In genomic region chr16:3999479-3999868, GRCh38 we compare ENCODE assay signal across 9 cellular contexts.
DNase-seq lines count a peak whose midpoint lies in the region; ATAC-seq, FAIRE-seq and TF ChIP-seq lines count a peak whose summit lies in the region.
"Had no signal": no experiment of that assay in that cellular context is flagged by ENCODE, and none has a peak within 500 bp of the region (broad histone marks: within the 10 kb centered on the region; RNA-seq: fewer than 3 reads in every experiment).

No MANE protein-coding gene starts in this region.

- intact Hi-C loops in K562 (cut with micrococcal nuclease) = no loop called here

- H2BK5ac ChIP-seq in H9 (ENCODE audit: insufficient read length, low read length) = no peak overlapping the region

- no TSS peak for BruUV-seq in K562 (replicated peaks; lab: Mats Ljungman, UMichigan)

- CTCF ChIA-PET in K562 (lab: Yijun Ruan, JAX; ENCODE audit: low intra/inter-chr PET ratio) = no interaction called here

- in situ Hi-C loops in K562 (cut with MboI) = no loop called here

- no peaks in the 10 kb centered on the region for H3F3A ChIP-seq in smooth muscle cell (ENCODE audit: low read depth)

- no peak for FAIRE-seq in K562 (lab: Jason Lieb, UNC)
- FAIRE-seq: TTC549 had no signal

- H3K4ac ChIP-seq in H9 (ENCODE audit: low read depth, low read length) = no peak overlapping the region

- no peak for TF ChIP-seq POLR2A in K562 (conservative IDR thresholded peaks at IDR 0.05)

- peaks cover 5% of the 10 kb centered on the region; the same call in 1 of the 2 replicates for H3K4me1 ChIP-seq in H9 (ENCODE audit: insufficient read depth, low read length)
- peaks cover 0 to 4% of the 10 kb centered on the region in 2 experiments; a peak in 3 of 5 replicates for H3K4me1 ChIP-seq in K562 (replicated peaks in 1 of 2; ENCODE audit: control insufficient read depth in 2 of 2, insufficient read depth in 2 of 2, low read length in 2 of 2)
- H3K4me1 ChIP-seq in smooth muscle cell (ENCODE audit: low read depth) = peaks cover 13% of the 10 kb centered on the region

- no peaks in the 10 kb centered on the region for H3K36me3 Mint-ChIP-seq in H9 (ENCODE audit: insufficient read depth in 1 of 3, low read depth in 3 of 3)

- H3K27ac Mint-ChIP-seq in H9 = peak overlapping the region in 2 of 3 experiments; percentile 49 to 58; a peak in 2 of 7 replicates

- H3K27ac ChIP-seq in H9 (ENCODE audit: insufficient read length, low read depth, low read length) = no peak overlapping the region
- no peak overlapping the region for H3K27ac ChIP-seq in K562 (ENCODE audit: extremely low read depth, low read depth, low read length)
- peak overlapping the region; percentile 59 for H3K27ac ChIP-seq in smooth muscle cell (ENCODE audit: low read depth)

- no peaks in the 10 kb centered on the region for H3K36me3 ChIP-seq in K562 (ENCODE audit: control insufficient read depth, insufficient read depth, low read length)
- H3K36me3 ChIP-seq in smooth muscle cell (ENCODE audit: low read depth) = no peaks in the 10 kb centered on the region

- H3K23ac ChIP-seq in H9 (ENCODE audit: insufficient read length, low read depth, low read length) = no peak overlapping the region

- no peak for TF ChIP-seq EP300 in K562 (IDR thresholded peaks at IDR 0.05; ENCODE audit: low read length)

- no peak for TF ChIP-seq RAD21 in K562 (CRISPR knock-in tag; conservative IDR thresholded peaks at IDR 0.05 in 1 of 2, IDR thresholded peaks at IDR 0.05 in 1 of 2)

- H3K79me2 ChIP-seq in H9 (ENCODE audit: insufficient read depth, low read length) (no peaks in the 10 kb centered on the region), K562 (ENCODE audit: control insufficient read depth, insufficient read depth, low read length) (no peaks in the 10 kb centered on the region), smooth muscle cell (ENCODE audit: low read depth) (no peaks in the 10 kb centered on the region)

- peaks cover 3% of the 10 kb centered on the region for H4K20me1 ChIP-seq in H9 (ENCODE audit: control insufficient read depth, insufficient read depth, insufficient read length)
- H4K20me1 ChIP-seq in K562 (replicated peaks; ENCODE audit: control insufficient read depth, insufficient read depth, low read length) = 0 out of 2 replicates have a peak, but pooled peaks cover 6% of the 10 kb centered on the region
- H4K20me1 ChIP-seq in smooth muscle cell (ENCODE audit: low read depth) = no peaks in the 10 kb centered on the region

- no peak for TF ChIP-seq CTCF in H9 (conservative IDR thresholded peaks at IDR 0.05)
- no peak for TF ChIP-seq CTCF in K562 (IDR thresholded peaks at IDR 0.05 in 2 of 3, conservative IDR thresholded peaks at IDR 0.05 in 1 of 3; ENCODE audit: insufficient read depth in 2 of 3, low read depth in 1 of 3, low read length in 3 of 3)
- TF ChIP-seq CTCF in smooth muscle cell (IDR thresholded peaks at IDR 0.05; ENCODE audit: borderline replicate concordance, insufficient read depth, poor library complexity, severe bottlenecking) = no peak

- POLR2A ChIA-PET in K562 (lab: Yijun Ruan, JAX) = interaction anchor here (1.4 kb wide), 1 partner anchor 9 kb away, joined by 4 read pairs; no protein-coding TSS in a partner anchor

- H3K9me1 ChIP-seq in K562 (ENCODE audit: control insufficient read depth, insufficient read depth, low read length) = no peaks in the 10 kb centered on the region

- no peaks in the 10 kb centered on the region for H3K23me2 ChIP-seq in H9 (ENCODE audit: insufficient read length, low read depth, low read length, poor library complexity, severe bottlenecking)

- no peak overlapping the region for H3K14ac ChIP-seq in H9 (ENCODE audit: insufficient read depth, low read length)

- DNase-seq in H9 = no peak
- DNase-seq in K562 (ENCODE audit: extremely low read depth in 1 of 4, low spot score in 3 of 4) = no peak
- peak; percentile 74 for DNase-seq in iris pigment epithelial cell (ENCODE audit: low read depth)
- peak; percentile 23 for DNase-seq in smooth muscle cell (lab: John Stamatoyannopoulos, UW; ENCODE audit: unreplicated experiment)
- no peak for DNase-seq in stimulated activated CD4-positive, alpha-beta T cell treated with anti-CD3 and anti-CD28 coated beads, Interleukin-2, amount 100 ng/mL, for 48 hours
- no peak for DNase-seq in DMS114 treated with DMSO at 0.1 percent for 48 hours (lab: John Stamatoyannopoulos, UW; ENCODE audit: unreplicated experiment)
- DNase-seq in SHP77 treated with DMSO at 0.1 percent for 48 hours (lab: John Stamatoyannopoulos, UW) = no peak
- DNase-seq: NCI-H1436 treated with DMSO at 0.1 percent for 48 hours had no signal

- H3K27me3 ChIP-seq in H9 (ENCODE audit: insufficient read depth, low read length) (no peaks in the 10 kb centered on the region), K562 (ENCODE audit: control insufficient read depth in 2 of 2, insufficient read depth in 2 of 2, low read length in 2 of 2) (peaks cover 30 to 56% of the 10 kb centered on the region in 2 experiments), smooth muscle cell (ENCODE audit: low read depth) (no peaks in the 10 kb centered on the region)

- H3K4me3 ChIP-seq in K562 (no peak overlapping the region), smooth muscle cell (no peak overlapping the region)

- no peak for ATAC-seq in K562

- H3K9ac ChIP-seq in H9 (ENCODE audit: extremely low read depth, insufficient read length, low read length) (no peak overlapping the region), K562 (ENCODE audit: insufficient read depth in 1 of 2, low read depth in 2 of 2, low read length in 2 of 2) (no peak overlapping the region; a peak in 1 of 4 replicates), smooth muscle cell (ENCODE audit: low read depth) (peak overlapping the region; percentile 13)

- H2AFZ ChIP-seq in H9 (ENCODE audit: low read length) (no peak overlapping the region), K562 (ENCODE audit: low read depth, low read length) (no peak overlapping the region), smooth muscle cell (ENCODE audit: low read depth) (no peak overlapping the region)

- H3K4me1 Mint-ChIP-seq in H9 = peaks cover 19 to 27% of the 10 kb centered on the region in 2 experiments

- H3K18ac ChIP-seq in H9 (ENCODE audit: insufficient read length, low read depth, low read length) = no peak overlapping the region

- H3T11ph ChIP-seq in H9 (ENCODE audit: low read length) = no peak overlapping the region

- H2AK5ac ChIP-seq in H9 (ENCODE audit: insufficient read length, low read length) = no peak overlapping the region

- H3K9me3 ChIP-seq in H9 (ENCODE audit: control insufficient read depth, low read depth, low read length) (no peaks in the 10 kb centered on the region), K562 (replicated peaks; ENCODE audit: control insufficient read depth, insufficient read depth, low read depth, low read length) (no peaks in the 10 kb centered on the region), smooth muscle cell (replicated peaks; ENCODE audit: low read depth) (no peaks in the 10 kb centered on the region)

- no CpG with 5 or more reads among the region's 8 CpGs for WGBS in H9 (ENCODE audit: extremely low coverage, insufficient read length, low lambda C conversion rate)
- WGBS in K562 (ENCODE audit: insufficient coverage, low coverage, missing lambda C conversion rate) = under 1% methylated on average over 8 of the region's 8 CpGs
- WGBS in smooth muscle cell (ENCODE audit: low lambda C conversion rate) = 39% methylated on average over 8 of the region's 8 CpGs

- no peaks in the 10 kb centered on the region for H3K79me1 ChIP-seq in H9 (ENCODE audit: insufficient read depth, low read depth, low read length, poor library complexity, severe bottlenecking)

- H4K5ac ChIP-seq in H9 (ENCODE audit: insufficient read length, low read depth, low read length) = no peak overlapping the region

- H3K4me2 ChIP-seq in H9 (ENCODE audit: insufficient read depth, insufficient read length, low read length) (no peak overlapping the region), K562 (ENCODE audit: insufficient read depth, low read length) (no peak overlapping the region), smooth muscle cell (peak overlapping the region; percentile 46)

- H2BK20ac ChIP-seq in H9 (ENCODE audit: low read depth, low read length, poor library complexity, severe bottlenecking) = no peak overlapping the region

- H4K8ac ChIP-seq in H9 (replicated peaks; ENCODE audit: insufficient read length, low read depth, low read length) = no peak overlapping the region

- no peak overlapping the region for H4K91ac ChIP-seq in H9 (ENCODE audit: insufficient read length, low read depth, low read length)

- H3K56ac ChIP-seq in H9 (ENCODE audit: insufficient read length, low read depth, low read length) = no peak overlapping the region

- H3K9me3 Mint-ChIP-seq in H9 = no peaks in the 10 kb centered on the region

- no peak overlapping the region for H2BK12ac ChIP-seq in H9 (ENCODE audit: insufficient read length, low read depth, low read length)

- no peak overlapping the region for H2BK15ac ChIP-seq in H9 (ENCODE audit: low read depth, low read length)

- no peak overlapping the region for H3K4me3 Mint-ChIP-seq in H9

- H3K27me3 Mint-ChIP-seq in H9 (ENCODE audit: low read depth) = no peaks in the 10 kb centered on the region

- no peak overlapping the region for H2BK120ac ChIP-seq in H9 (ENCODE audit: low read depth, low read length, poor library complexity, severe bottlenecking)

TF ChIP-seq in K562, 482 proteins besides CTCF, POLR2A, EP300 and RAD21:
- TF ChIP-seq RFX1 (IDR thresholded peaks at IDR 0.05) (peak; percentile 53), MAFF (IDR thresholded peaks at IDR 0.05; ENCODE audit: low read length) (no peak)

Comparison
In these comparisons a context has a peak if more than half of its experiments do, and no peak if none do; other contexts are left out.
1. DNase-seq: peak in iris pigment epithelial cell (single experiment) and smooth muscle cell (single experiment); none in H9 (single experiment), K562 (0 of 4), stimulated activated CD4-positive, alpha-beta T cell treated with anti-CD3 and anti-CD28 coated beads, Interleukin-2, amount 100 ng/mL, for 48 hours (0 of 2), DMS114 treated with DMSO at 0.1 percent for 48 hours (single experiment) and SHP77 treated with DMSO at 0.1 percent for 48 hours (single experiment).